Comparison of ENCODE assay signal across 14 cellular contexts in genomic region chr11:125078016-125078415, GRCh38. TPM values are rescaled to one million over a fixed set of nuclear protein-coding genes. Genes with fewer than 3 reads are reported as not detected.
DNase-seq lines count a peak whose midpoint lies in the region; ATAC-seq and TF ChIP-seq lines count a peak whose summit lies in the region.
"Had no signal": no experiment of that assay in that cellular context is flagged by ENCODE, and none has a peak within 500 bp of the region (broad histone marks: within the 10 kb centered on the region; RNA-seq: fewer than 3 reads in every experiment).

No MANE protein-coding gene starts in this region.

- H3K4me1 Mint-ChIP-seq in IgD-negative memory B cell, result peaks cover 6 to 12% (median 9%) of the 10 kb centered on the region in 3 donors
- H3K4me1 Mint-ChIP-seq in neural crest cell, result peaks cover 6% of the 10 kb centered on the region
- H3K4me1 Mint-ChIP-seq: CD4-positive, CD25-positive, alpha-beta regulatory T cell; CD8-positive, alpha-beta memory T cell had no signal

- no peaks in the 10 kb centered on the region for H3K36me3 Mint-ChIP-seq in IgD-negative memory B cell
- no peaks in the 10 kb centered on the region for H3K36me3 Mint-ChIP-seq in neural crest cell (ENCODE audit: low read depth)
- H3K36me3 Mint-ChIP-seq: CD4-positive, CD25-positive, alpha-beta regulatory T cell; CD8-positive, alpha-beta memory T cell had no signal

- ATAC-seq in HG03159 (IDR thresholded peaks at IDR 0.05; ENCODE audit: unreplicated experiment), result no peak
- ATAC-seq: A549 had no signal

- H3K9me3 Mint-ChIP-seq in IgD-negative memory B cell, result no peaks in the 10 kb centered on the region
- no peaks in the 10 kb centered on the region for H3K9me3 Mint-ChIP-seq in neural crest cell
- H3K9me3 Mint-ChIP-seq: CD4-positive, CD25-positive, alpha-beta regulatory T cell; CD8-positive, alpha-beta memory T cell had no signal

- DNase-seq in activated CD4-positive, alpha-beta T cell treated with anti-CD3 and anti-CD28 coated beads for 1 hour, result peak; percentile 1
- no peak for DNase-seq in activated CD4-positive, alpha-beta T cell treated with anti-CD3 and anti-CD28 coated beads for 4 hours
- DNase-seq in neural crest cell (ENCODE audit: low read depth, low spot score), result no peak
- no peak for DNase-seq in T-helper 9 cell
- DNase-seq in NCI-H1694 (lab: John Stamatoyannopoulos, UW), result no peak
- DNase-seq: AML-193; CD4-positive, CD25-positive, alpha-beta regulatory T cell; CD8-positive, alpha-beta memory T cell; COR-L47; GM23248; KG1 had no signal

- H3K27me3 Mint-ChIP-seq in IgD-negative memory B cell (no peaks in the 10 kb centered on the region), neural crest cell (ENCODE audit: low read depth) (no peaks in the 10 kb centered on the region)

- peak overlapping the region in 1 of 4 donors; percentile 67 for H3K4me3 Mint-ChIP-seq in IgD-negative memory B cell
- no peak overlapping the region for H3K4me3 Mint-ChIP-seq in neural crest cell
- H3K4me3 Mint-ChIP-seq: CD8-positive, alpha-beta memory T cell had no signal

- no peak for TF ChIP-seq CTCF in neural crest cell (conservative IDR thresholded peaks at IDR 0.05)

- H3K27ac Mint-ChIP-seq in IgD-negative memory B cell (peak overlapping the region in 2 of 3 donors; percentile 48 to 64), neural crest cell (ENCODE audit: unreplicated experiment) (peak overlapping the region; percentile 6)
- H3K27ac Mint-ChIP-seq: CD4-positive, CD25-positive, alpha-beta regulatory T cell; CD8-positive, alpha-beta memory T cell had no signal

RNA-seq across cellular contexts. Expression of gene SLC37A2, which starts 14.9 kb away (rescaled TPM):
- polyA plus RNA-seq in IgD-negative memory B cell, result 11.2 TPM
- 0.98 and 1.2 TPM in 2 replicates for total RNA-seq in neural crest cell
- total RNA-seq: CD4-positive, CD25-positive, alpha-beta regulatory T cell had no signal

RNA-seq across cellular contexts. Expression of gene TMEM218, which starts 33.4 kb away (rescaled TPM):
- 45.1 TPM for polyA plus RNA-seq in IgD-negative memory B cell
- 30.4 and 34.6 TPM in 2 replicates for total RNA-seq in neural crest cell
